Comparison of ENCODE assay signal across 8 cellular contexts in the genomic region with DNA sequence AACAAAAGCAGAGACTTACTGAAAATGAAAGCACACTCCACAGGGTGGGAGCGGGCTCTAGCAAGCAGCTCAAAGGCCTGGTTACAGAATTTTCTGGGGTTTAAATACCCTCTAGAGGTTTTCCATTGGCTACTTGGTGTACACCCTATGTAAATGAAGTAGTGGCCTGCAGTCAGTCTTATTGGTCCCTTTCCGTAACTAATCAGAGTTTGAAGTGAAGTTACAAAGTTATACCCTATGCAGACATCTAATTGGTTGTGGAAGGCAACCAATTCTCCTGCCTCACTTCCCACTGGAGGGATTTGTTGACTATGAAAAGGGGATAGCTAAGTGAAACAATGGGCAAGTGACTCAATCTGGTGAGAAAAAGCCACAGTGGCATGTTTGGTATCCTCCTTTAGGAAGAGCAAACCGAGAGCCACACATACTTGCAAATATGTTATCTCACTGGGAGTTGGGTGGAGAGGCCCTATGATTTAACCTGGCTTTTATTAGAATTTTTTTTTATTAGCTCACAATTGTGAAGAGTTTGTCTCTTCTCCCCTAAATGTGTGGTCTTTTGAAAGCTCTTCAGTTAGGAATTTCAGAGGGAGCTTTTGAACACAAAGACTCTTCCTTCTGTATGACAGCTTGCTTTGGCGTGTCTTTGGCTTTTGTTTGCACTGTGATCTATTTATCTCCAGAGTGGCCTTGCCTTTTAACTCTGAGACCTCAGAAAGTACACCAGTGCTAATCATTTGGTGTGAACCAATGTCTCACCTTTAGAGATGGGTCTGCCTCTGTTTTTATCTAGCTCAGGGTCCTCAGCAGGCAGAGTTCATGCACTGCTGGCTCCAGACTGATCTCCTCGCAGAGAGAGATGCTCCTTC.
DNase-seq lines count a peak whose midpoint lies in the region; ATAC-seq and TF ChIP-seq lines count a peak whose summit lies in the region.

No MANE protein-coding gene starts in this region.

- peaks cover 87% of the 10 kb centered on the region for H3K4me1 ChIP-seq in HUES48 (ENCODE audit: control insufficient read depth, insufficient read depth, low read length)
- H3K4me1 ChIP-seq in colonic mucosa, result no peaks in the 10 kb centered on the region

- H3K36me3 ChIP-seq in HUES48 (ENCODE audit: control insufficient read depth, insufficient read depth, low read length) (no peaks in the 10 kb centered on the region), colonic mucosa (no peaks in the 10 kb centered on the region), WERI-Rb-1 (no peaks in the 10 kb centered on the region)

- no peak overlapping the region for H3K9ac ChIP-seq in HUES48 (ENCODE audit: low read depth, low read length)
- H3K9ac ChIP-seq in colonic mucosa (ENCODE audit: low read depth in 2 of 2, low read length in 2 of 2), result no peak overlapping the region

- H3K27me3 ChIP-seq in AG04450 (ENCODE audit: control insufficient read depth, insufficient read depth, low read length) (no peaks in the 10 kb centered on the region), HUES48 (ENCODE audit: control insufficient read depth, insufficient read depth, low read length) (no peaks in the 10 kb centered on the region), colonic mucosa (no peaks in the 10 kb centered on the region), WERI-Rb-1 (ENCODE audit: insufficient read depth, low read depth, severe bottlenecking) (no peaks in the 10 kb centered on the region)

- DNase-seq in AG04450 (ENCODE audit: low read depth, low spot score), result peak; percentile 72
- no peak for DNase-seq in colonic mucosa
- DNase-seq in naive thymus-derived CD8-positive, alpha-beta T cell, result no peak
- DNase-seq in CD1c-positive myeloid dendritic cell (ENCODE audit: extremely low spot score), result no peak
- no peak for DNase-seq in WERI-Rb-1
- no peak for DNase-seq in iPS-NIHi11 (ENCODE audit: low spot score)

- H3K4me3 ChIP-seq in AG04450 (ENCODE audit: low read depth, low read length) (no peak overlapping the region), HUES48 (ENCODE audit: low read depth, low read length) (no peak overlapping the region), colonic mucosa (no peak overlapping the region), WERI-Rb-1 (ENCODE audit: low read depth, low read length) (no peak overlapping the region)

- TF ChIP-seq CTCF in AG04450 (IDR thresholded peaks at IDR 0.05; ENCODE audit: low read depth, low read length) (no peak), colonic mucosa (IDR thresholded peaks at IDR 0.05) (no peak), WERI-Rb-1 (IDR thresholded peaks at IDR 0.05; ENCODE audit: low read depth, low read length) (no peak)

- no peaks in the 10 kb centered on the region for H3K9me3 ChIP-seq in AG04450 (ENCODE audit: control insufficient read depth, insufficient read depth, low read length)
- H3K9me3 ChIP-seq in HUES48 (ENCODE audit: control insufficient read depth, insufficient read depth, low read length), result no peaks in the 10 kb centered on the region
- no peaks in the 10 kb centered on the region for H3K9me3 ChIP-seq in colonic mucosa
- no peaks in the 10 kb centered on the region for H3K9me3 ChIP-seq in WERI-Rb-1 (ENCODE audit: severe bottlenecking)

- no peak for ATAC-seq in naive thymus-derived CD8-positive, alpha-beta T cell
- no peak for ATAC-seq in HG03175 (IDR thresholded peaks at IDR 0.05; ENCODE audit: unreplicated experiment)

- H3K4me1 Mint-ChIP-seq in naive thymus-derived CD8-positive, alpha-beta T cell, result peaks cover 51 to 94% (median 90%) of the 10 kb centered on the region in 4 donors

- peak overlapping the region in 8 of 10 donors; percentile 6 to 37 (median 25) for H3K4me3 Mint-ChIP-seq in naive thymus-derived CD8-positive, alpha-beta T cell

- intact Hi-C loops in colonic mucosa (cut with DNase I), result no loop called here

- CTCF ChIA-PET in AG04450 (lab: Charles Lee), result interaction anchor here (1.2 to 1.5 kb wide), 5 partner anchors 8 to 348 kb away, joined by 4 to 7 read pairs (median 5); no protein-coding TSS in a partner anchor

- POLR2A ChIA-PET in AG04450 (lab: Yijun Ruan, JAX), result interaction anchor here (1.1 to 1.4 kb wide), 2 partner anchors 15 to 63 kb away, joined by 3 to 4 read pairs; no protein-coding TSS in a partner anchor
- POLR2A ChIA-PET in naive thymus-derived CD8-positive, alpha-beta T cell (lab: Charles Lee), result interaction anchor here (1.3 kb wide), 1 partner anchor 68 kb away, joined by 3 read pairs; no protein-coding TSS in a partner anchor

- no peaks in the 10 kb centered on the region for H3K36me3 Mint-ChIP-seq in naive thymus-derived CD8-positive, alpha-beta T cell

- H3K9me3 Mint-ChIP-seq in naive thymus-derived CD8-positive, alpha-beta T cell, result no peaks in the 10 kb centered on the region

- no peaks in the 10 kb centered on the region for H3K27me3 Mint-ChIP-seq in naive thymus-derived CD8-positive, alpha-beta T cell

- peak overlapping the region in 9 of 10 donors; percentile 7 to 84 (median 72) for H3K27ac Mint-ChIP-seq in naive thymus-derived CD8-positive, alpha-beta T cell

- H3K27ac ChIP-seq in AG04450 (ENCODE audit: low read depth, low read length), result peak overlapping the region; percentile 48
- H3K27ac ChIP-seq in HUES48 (ENCODE audit: low read depth, low read length), result peak overlapping the region; percentile 80
- H3K27ac ChIP-seq in colonic mucosa, result peak overlapping the region; percentile 6
- H3K27ac ChIP-seq in WERI-Rb-1, result no peak overlapping the region
